Comparison of ENCODE assay signal across 16 cellular contexts in genomic region chr22:26851125-26851524, GRCh38.
DNase-seq lines count a peak whose midpoint lies in the region; ATAC-seq and TF ChIP-seq lines count a peak whose summit lies in the region.
"Had no signal": no experiment of that assay in that cellular context is flagged by ENCODE, and none has a peak within 500 bp of the region (broad histone marks: within the 10 kb centered on the region; RNA-seq: fewer than 3 reads in every experiment).

No MANE protein-coding gene starts in this region.

- 80% methylated on average over 1 of the region's 1 CpG for WGBS in esophagus muscularis mucosa

- no peaks in the 10 kb centered on the region for H3K9me3 ChIP-seq in esophagus muscularis mucosa
- H3K9me3 ChIP-seq in mucosa of descending colon: no peaks in the 10 kb centered on the region
- H3K9me3 ChIP-seq: BLaER1 treated with 17β-estradiol and CSF1 and Interleukin-3, amounts not matched to agents 10 nM and 100 nM had no signal

- intact Hi-C loops in Right ventricle myocardium inferior (cut with DNase I) (no loop called here), Right ventricle myocardium superior (cut with DNase I) (no loop called here), esophagus muscularis mucosa (cut with DNase I) (no loop called here), mucosa of descending colon (cut with DNase I, micrococcal nuclease) (no loop called here)

- no peaks in the 10 kb centered on the region for H3K27me3 ChIP-seq in esophagus muscularis mucosa
- H3K27me3 ChIP-seq: BLaER1 treated with 17β-estradiol and CSF1 and Interleukin-3, amounts not matched to agents 10 nM and 100 nM had no signal

- peak; percentile 8 for ATAC-seq in Right ventricle myocardium inferior
- ATAC-seq in Right ventricle myocardium superior (ENCODE audit: poor library complexity): no peak
- no peak for ATAC-seq in mucosa of descending colon
- ATAC-seq: CD8-positive, alpha-beta T cell; GM12878; HepG2 had no signal

- TF ChIP-seq POLR2A in esophagus muscularis mucosa (IDR thresholded peaks at IDR 0.05; ENCODE audit: low read depth): no peak

- H3K27ac ChIP-seq in esophagus muscularis mucosa (replicated peaks in 1 of 4): no peak overlapping the region
- H3K27ac ChIP-seq: BLaER1 treated with 17β-estradiol and CSF1 and Interleukin-3, amounts not matched to agents 10 nM and 100 nM had no signal

- DNase-seq in Right ventricle myocardium inferior (ENCODE audit: missing footprints) (no peak), Right ventricle myocardium superior (no peak), esophagus muscularis mucosa (ENCODE audit: extremely low spot score) (peak; percentile 74), mucosa of gallbladder (ENCODE audit: low spot score) (peak; percentile 4), DMS79 (lab: John Stamatoyannopoulos, UW) (no peak), mucosa of descending colon (no peak), NCI-H526 (lab: John Stamatoyannopoulos, UW) (no peak)
- DNase-seq: 8988T, Calu3, DND-41, EL, H9 had no signal

- no peaks in the 10 kb centered on the region for H3K4me1 ChIP-seq in esophagus muscularis mucosa
- no peaks in the 10 kb centered on the region for H3K4me1 ChIP-seq in mucosa of descending colon (ENCODE audit: low read depth)

- no peaks in the 10 kb centered on the region for H3K36me3 ChIP-seq in esophagus muscularis mucosa
- H3K36me3 ChIP-seq in mucosa of descending colon (ENCODE audit: low read depth): no peaks in the 10 kb centered on the region
- H3K36me3 ChIP-seq: BLaER1 treated with 17β-estradiol and CSF1 and Interleukin-3, amounts not matched to agents 10 nM and 100 nM had no signal

- no peak overlapping the region for H3K4me3 ChIP-seq in esophagus muscularis mucosa
- H3K4me3 ChIP-seq in mucosa of descending colon: no peak overlapping the region
- H3K4me3 ChIP-seq: BLaER1 treated with 17β-estradiol and CSF1 and Interleukin-3, amounts not matched to agents 10 nM and 100 nM; GM12878 had no signal

- no peak for TF ChIP-seq EP300 in esophagus muscularis mucosa (IDR thresholded peaks at IDR 0.05)

- TF ChIP-seq CTCF in esophagus muscularis mucosa (IDR thresholded peaks at IDR 0.05) (no peak), mucosa of descending colon (IDR thresholded peaks at IDR 0.05) (no peak)

Comparison
In these comparisons a context has a peak if more than half of its experiments do, and no peak if none do; other contexts are left out.
1. DNase-seq: peak in esophagus muscularis mucosa (single experiment) and mucosa of gallbladder (single experiment); none in Right ventricle myocardium inferior (single experiment), Right ventricle myocardium superior (single experiment), DMS79 (single experiment), mucosa of descending colon (0 of 3) and NCI-H526 (0 of 2).